32 cellular contexts compared by ENCODE assay signal in the genomic region with DNA sequence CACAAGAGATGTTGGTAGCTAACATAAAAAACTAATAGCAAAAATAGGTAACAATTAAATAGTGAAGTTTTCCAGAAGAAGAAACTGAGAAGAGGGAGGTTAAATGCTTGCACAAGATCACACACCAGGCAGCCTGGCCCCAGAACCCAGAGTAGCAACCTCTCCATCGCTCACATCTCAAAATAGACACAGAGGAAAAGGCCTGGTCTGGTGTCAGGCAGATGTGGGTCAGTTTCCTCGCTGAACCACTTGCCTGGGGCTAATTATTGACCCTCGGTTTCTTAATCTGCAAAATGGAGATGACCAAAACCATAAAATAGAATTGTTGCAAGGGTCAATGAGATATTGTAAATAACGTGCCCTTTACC.
"Had no signal": no experiment of that assay in that cellular context is flagged by ENCODE, and none has a peak within 500 bp of the region (broad histone marks: within the 10 kb centered on the region; RNA-seq: fewer than 3 reads in every experiment).

No MANE protein-coding gene starts in this region.

- H3K4me3 ChIP-seq: esophagus squamous epithelium, right lobe of liver, stomach, thyroid gland, upper lobe of left lung, vagina had no signal

- H3K9me3 ChIP-seq: esophagus squamous epithelium, right lobe of liver, stomach, thyroid gland, upper lobe of left lung, vagina had no signal

- H2AFZ ChIP-seq: parathyroid adenoma had no signal

- H3K27me3 ChIP-seq: esophagus squamous epithelium, right lobe of liver, stomach, thyroid gland, upper lobe of left lung, vagina had no signal

- H3K4me3 Mint-ChIP-seq: activated CD8-positive, alpha-beta T cell treated with anti-CD3 and anti-CD28 coated beads for 36 hours; activated naive CD8-positive, alpha-beta T cell; activated T-cell treated with anti-CD3 and anti-CD28 coated beads, Interleukin-2, amount 50 U/mL, for 4 hours; brain; mesothelial cell of epicardium; naive thymus-derived CD4-positive, alpha-beta T cell; neural crest cell; stimulated activated naive B cell treated with anti-CD40 and anti-IgM and Interleukin-4, amounts not matched to agents 10 μg/mL and 1 μg/mL and 100 μg/mL, for 72 hours; T-helper 17 cell; WTC11 had no signal

- FAIRE-seq: endometrium, frontal cortex, islet of Langerhans had no signal

- H3K27me3 Mint-ChIP-seq: brain had no signal

- H3K36me3 Mint-ChIP-seq: activated naive CD8-positive, alpha-beta T cell; mesothelial cell of epicardium; naive thymus-derived CD4-positive, alpha-beta T cell; stimulated activated naive B cell treated with anti-CD40 and anti-IgM and Interleukin-4, amounts not matched to agents 10 μg/mL and 1 μg/mL and 100 μg/mL, for 72 hours; WTC11 had no signal

- H3K36me3 ChIP-seq: esophagus squamous epithelium, right lobe of liver, stomach, thyroid gland, upper lobe of left lung, vagina had no signal

- H3K9me3 Mint-ChIP-seq: activated CD8-positive, alpha-beta T cell treated with anti-CD3 and anti-CD28 coated beads for 36 hours; activated T-cell treated with anti-CD3 and anti-CD28 coated beads, Interleukin-2, amount 50 U/mL, for 4 hours; activated T-helper 2 cell treated with anti-CD3 and anti-CD28 coated beads, Interferon-gamma antibody, Interleukin-2, Interleukin-4, amounts not matched to agents 10 μg/mL and 5 μg/mL and 100 μg/mL, durations not matched to agents 14 hours and 24 hours and 36 hours; brain; mesothelial cell of epicardium; naive thymus-derived CD4-positive, alpha-beta T cell; neural crest cell; stimulated activated naive B cell treated with anti-CD40 and anti-IgM and Interleukin-4, amounts not matched to agents 10 μg/mL and 1 μg/mL and 100 μg/mL, for 72 hours; WTC11 had no signal

- ATAC-seq: activated CD8-positive, alpha-beta T cell treated with anti-CD3 and anti-CD28 coated beads for 36 hours; activated T-cell treated with anti-CD3 and anti-CD28 coated beads, Interleukin-2, amount 50 U/mL, for 4 hours; naive thymus-derived CD4-positive, alpha-beta T cell; SK-N-SH treated with all-trans-retinoic acid at 6 μM for 48 hours; stimulated activated naive B cell treated with anti-CD40 and anti-IgM and Interleukin-4, amounts not matched to agents 10 μg/mL and 1 μg/mL and 100 μg/mL, for 72 hours; T-helper 17 cell had no signal

- H3K27ac ChIP-seq: epithelial cell of prostate, esophagus squamous epithelium, parathyroid adenoma, right lobe of liver, stomach, thyroid gland, upper lobe of left lung, vagina had no signal

- H3K27ac Mint-ChIP-seq: activated CD8-positive, alpha-beta T cell treated with anti-CD3 and anti-CD28 coated beads for 36 hours; activated naive CD8-positive, alpha-beta T cell; activated T-helper 2 cell treated with anti-CD3 and anti-CD28 coated beads, Interferon-gamma antibody, Interleukin-2, Interleukin-4, amounts not matched to agents 10 μg/mL and 5 μg/mL and 100 μg/mL, durations not matched to agents 14 hours and 24 hours and 36 hours; brain; mesothelial cell of epicardium; naive thymus-derived CD4-positive, alpha-beta T cell; stimulated activated naive B cell treated with anti-CD40 and anti-IgM and Interleukin-4, amounts not matched to agents 10 μg/mL and 1 μg/mL and 100 μg/mL, for 72 hours; T-helper 17 cell; WTC11 had no signal

- H3K79me2 ChIP-seq: parathyroid adenoma had no signal

- H3K4me1 Mint-ChIP-seq: naive thymus-derived CD4-positive, alpha-beta T cell; neural crest cell; stimulated activated naive B cell treated with anti-CD40 and anti-IgM and Interleukin-4, amounts not matched to agents 10 μg/mL and 1 μg/mL and 100 μg/mL, for 72 hours; T-helper 17 cell had no signal

- DNase-seq: activated CD4-positive, alpha-beta T cell treated with anti-CD3 and anti-CD28 coated beads for 1 hour; activated CD4-positive, alpha-beta T cell treated with anti-CD3 and anti-CD28 coated beads, Interleukin-2, amount 50 U/mL, for 1 hour; activated CD8-positive, alpha-beta T cell treated with anti-CD3 and anti-CD28 coated beads for 36 hours; activated T-cell treated with anti-CD3 and anti-CD28 coated beads, Interleukin-2, amount 50 U/mL, for 4 hours; anterior cingulate cortex; caudate nucleus; esophagus squamous epithelium; mammary epithelial cell; naive thymus-derived CD4-positive, alpha-beta T cell; nucleus accumbens; right lobe of liver; stimulated activated CD4-positive, alpha-beta T cell treated with anti-CD3 and anti-CD28 coated beads, Interleukin-15, amount 100 ng/mL, for 24 hours; stimulated activated CD4-positive, alpha-beta T cell treated with anti-CD3 and anti-CD28 coated beads, Interleukin-2, amount 100 ng/mL, for 24 hours; stimulated activated naive B cell treated with anti-CD40 and anti-IgM and Interleukin-4, amounts not matched to agents 10 μg/mL and 1 μg/mL and 100 μg/mL, for 72 hours; stomach; T-helper 17 cell; T1000; thyroid gland; upper lobe of left lung had no signal

- H3K4me1 ChIP-seq: parathyroid adenoma, right lobe of liver, thyroid gland, upper lobe of left lung had no signal

- H3K9ac ChIP-seq: parathyroid adenoma had no signal
